ENCODE assay signal across 8 cellular contexts in genomic region chr14:104694991-104695659, GRCh38. TPM values are rescaled to one million over a fixed set of nuclear protein-coding genes. Genes with fewer than 3 reads are reported as not detected.
DNase-seq lines count a peak whose midpoint lies in the region; ATAC-seq and TF ChIP-seq lines count a peak whose summit lies in the region.

No MANE protein-coding gene starts in this region.

- no peaks in the 10 kb centered on the region for H3K9me3 ChIP-seq in upper lobe of left lung

- no peaks in the 10 kb centered on the region for H3K27me3 ChIP-seq in upper lobe of left lung

- no peak for TF ChIP-seq POLR2A in upper lobe of left lung (IDR thresholded peaks at IDR 0.05)

- DNase-seq in Right ventricle myocardium superior (peak; percentile 69), Right ventricle myocardium inferior (ENCODE audit: missing footprints) (no peak), iris pigment epithelial cell (ENCODE audit: low read depth) (peak; percentile 45), upper lobe of left lung (peak in 1 of 2 donors; percentile 83), NCI-H82 treated with DMSO at 0.1 percent for 48 hours (lab: John Stamatoyannopoulos, UW; ENCODE audit: unreplicated experiment) (no peak)

- no peak for TF ChIP-seq CTCF in upper lobe of left lung (IDR thresholded peaks at IDR 0.05)

- H3K4me3 Mint-ChIP-seq in activated T-helper 17 cell treated with anti-CD3 and anti-CD28 coated beads, Interleukin-2, amount 50 U/mL, for 72 hours: peak overlapping the region; percentile 57

- ATAC-seq in Right ventricle myocardium superior (ENCODE audit: poor library complexity): no peak
- ATAC-seq in Right ventricle myocardium inferior: no peak
- peak; percentile 87 for ATAC-seq in activated T-helper 17 cell treated with anti-CD3 and anti-CD28 coated beads, Interleukin-2, amount 50 U/mL, for 72 hours (replicated peaks)
- ATAC-seq in upper lobe of left lung (ENCODE audit: low FRiP score in 2 of 2): no peak
- ATAC-seq in HG03175 (IDR thresholded peaks at IDR 0.05; ENCODE audit: unreplicated experiment): no peak
- ATAC-seq in HG03139 (IDR thresholded peaks at IDR 0.05; ENCODE audit: unreplicated experiment): no peak

- WGBS in upper lobe of left lung, 2 donors: 47 to 56% methylated on average over 7 to 8 of the region's 19 CpGs

- H3K27ac Mint-ChIP-seq in activated T-helper 17 cell treated with anti-CD3 and anti-CD28 coated beads, Interleukin-2, amount 50 U/mL, for 72 hours: peak overlapping the region; percentile 85

- H3K27ac ChIP-seq in upper lobe of left lung: peak overlapping the region; percentile 62 to 88 (median 76)

- no peak for TF ChIP-seq EP300 in upper lobe of left lung (IDR thresholded peaks at IDR 0.05)

- peaks cover 6% of the 10 kb centered on the region for H3K36me3 Mint-ChIP-seq in activated T-helper 17 cell treated with anti-CD3 and anti-CD28 coated beads, Interleukin-2, amount 50 U/mL, for 72 hours (ENCODE audit: low read depth)

- H3K4me3 ChIP-seq in upper lobe of left lung: no peak overlapping the region

- peaks cover 85 to 100% (median 92%) of the 10 kb centered on the region in 4 donors for H3K4me1 ChIP-seq in upper lobe of left lung

- intact Hi-C loops in Right ventricle myocardium superior (cut with DNase I): no loop called here
- intact Hi-C loops in Right ventricle myocardium inferior (cut with DNase I): no loop called here

- peaks cover 11% of the 10 kb centered on the region for H3K4me1 Mint-ChIP-seq in activated T-helper 17 cell treated with anti-CD3 and anti-CD28 coated beads, Interleukin-2, amount 50 U/mL, for 72 hours

- H3K27me3 Mint-ChIP-seq in activated T-helper 17 cell treated with anti-CD3 and anti-CD28 coated beads, Interleukin-2, amount 50 U/mL, for 72 hours: no peaks in the 10 kb centered on the region

- H3K36me3 ChIP-seq in upper lobe of left lung: peaks cover 0 to 22% (median 7%) of the 10 kb centered on the region in 4 donors

- H3K9me3 Mint-ChIP-seq in activated T-helper 17 cell treated with anti-CD3 and anti-CD28 coated beads, Interleukin-2, amount 50 U/mL, for 72 hours: no peaks in the 10 kb centered on the region

RNA-seq across cellular contexts. Expression of gene INF2, which starts 5.7 kb away (rescaled TPM):
- total RNA-seq in Right ventricle myocardium superior (28.3 TPM), Right ventricle myocardium inferior (31.1 TPM), upper lobe of left lung (100 to 1,000 TPM in 5 of 6 donors, 10 to 100 TPM in 1; 65.2 to 259 (median 131) TPM)
- total RNA-seq in activated T-helper 17 cell treated with anti-CD3 and anti-CD28 coated beads, Interleukin-2, amount 50 U/mL, for 72 hours: 10 to 100 TPM; 61.9 to 87.8 TPM

RNA-seq across cellular contexts. Expression of gene ADSS1, which starts 28.9 kb away (rescaled TPM):
- total RNA-seq in Right ventricle myocardium superior: 215 TPM
- total RNA-seq in Right ventricle myocardium inferior: 191 TPM
- 1 to 10 TPM in 1 of 2 donors, under 1 TPM in 1; 0.91 to 2.4 TPM for total RNA-seq in activated T-helper 17 cell treated with anti-CD3 and anti-CD28 coated beads, Interleukin-2, amount 50 U/mL, for 72 hours
- 10 to 100 TPM in 1 of 6 donors, 1 to 10 TPM in 5; 4.9 to 34.6 (median 6.2) TPM for total RNA-seq in upper lobe of left lung

RNA-seq across cellular contexts. Expression of gene SIVA1, which starts 57.8 kb away (rescaled TPM):
- total RNA-seq in Right ventricle myocardium superior: 60.7 TPM
- 54.4 TPM for total RNA-seq in Right ventricle myocardium inferior
- 100 to 1,000 TPM in 1 of 2 donors, 10 to 100 TPM in 1; 65.2 to 121 TPM for total RNA-seq in activated T-helper 17 cell treated with anti-CD3 and anti-CD28 coated beads, Interleukin-2, amount 50 U/mL, for 72 hours
- total RNA-seq in upper lobe of left lung: 100 to 1,000 TPM in 2 of 6 donors, 10 to 100 TPM in 4; 72.3 to 241 (median 91.0) TPM

Comparison
In these comparisons a context has a peak if more than half of its experiments do, and no peak if none do; other contexts are left out.
1. DNase-seq: peak in Right ventricle myocardium superior (single experiment) and iris pigment epithelial cell (single experiment); none in Right ventricle myocardium inferior (single experiment) and NCI-H82 treated with DMSO at 0.1 percent for 48 hours (single experiment).